In the genomic region with DNA sequence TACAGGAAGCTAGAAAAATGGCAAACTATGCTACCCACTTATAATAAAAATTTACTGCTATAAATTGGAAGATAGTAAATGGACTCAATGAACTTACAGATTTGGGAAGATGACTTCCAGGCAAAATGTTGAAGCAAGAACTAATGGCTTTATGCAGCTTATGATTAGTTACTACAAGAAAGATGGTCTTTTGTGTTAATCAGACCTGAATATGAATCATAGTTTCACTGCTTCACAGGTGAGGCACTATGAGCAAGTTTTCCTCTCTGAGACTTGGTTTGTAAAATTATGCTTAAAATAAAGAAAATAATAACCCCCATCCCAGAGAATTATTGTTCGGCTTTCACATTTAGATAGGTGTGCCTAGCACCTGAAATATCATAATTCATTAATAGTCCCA, we compare ENCODE assay signal across 21 cellular contexts. TPM values are rescaled to one million over a fixed set of nuclear protein-coding genes. Genes with fewer than 3 reads are reported as not detected.
DNase-seq lines count a peak whose midpoint lies in the region; ATAC-seq, FAIRE-seq and TF ChIP-seq lines count a peak whose summit lies in the region.
"Had no signal": no experiment of that assay in that cellular context is flagged by ENCODE, and none has a peak within 500 bp of the region (broad histone marks: within the 10 kb centered on the region; RNA-seq: fewer than 3 reads in every experiment).

No MANE protein-coding gene starts in this region.

- H3K4me3 ChIP-seq in bronchial epithelial cell (ENCODE audit: low read depth, low read length) (no peak overlapping the region), epithelial cell of esophagus (ENCODE audit: low read length) (no peak overlapping the region), BE2C (ENCODE audit: low read depth, low read length) (no peak overlapping the region)
- H3K4me3 ChIP-seq: BLaER1 treated with 17β-estradiol and CSF1 and Interleukin-3, amounts not matched to agents 10 nM and 100 nM had no signal

- H3K27me3 ChIP-seq in bronchial epithelial cell (ENCODE audit: control insufficient read depth, insufficient read depth, low read length) (no peaks in the 10 kb centered on the region), foreskin keratinocyte (no peaks in the 10 kb centered on the region), BE2C (no peaks in the 10 kb centered on the region)
- H3K27me3 ChIP-seq: BLaER1 treated with 17β-estradiol and CSF1 and Interleukin-3, amounts not matched to agents 10 nM and 100 nM had no signal

- H3K36me3 Mint-ChIP-seq in nephron (ENCODE audit: low read depth) = peaks cover 5% of the 10 kb centered on the region
- H3K36me3 Mint-ChIP-seq: CD8-positive, alpha-beta T cell had no signal

- peaks cover 39% of the 10 kb centered on the region for H3K4me1 Mint-ChIP-seq in nephron

- peak; percentile 92 for ATAC-seq in foreskin keratinocyte
- ATAC-seq in HG03565 (IDR thresholded peaks at IDR 0.05; ENCODE audit: unreplicated experiment) = no peak
- ATAC-seq in GM18909 (IDR thresholded peaks at IDR 0.05; ENCODE audit: poor library complexity, unreplicated experiment) = no peak
- ATAC-seq: CD8-positive, alpha-beta T cell had no signal

- DNase-seq in bronchial epithelial cell (ENCODE audit: low read depth) (peak; percentile 76), epithelial cell of esophagus (ENCODE audit: low read depth) (peak; percentile 60), foreskin keratinocyte (peak; percentile 46 to 78), BE2C (no peak)
- DNase-seq: 8988T; ACHN; Caco-2; Calu3; CD4-positive, alpha-beta T cell; CD8-positive, alpha-beta T cell; DMS79 treated with DMSO at 0.1 percent for 48 hours; GF-D8 had no signal

- H3K4me3 Mint-ChIP-seq in nephron = no peak overlapping the region
- H3K4me3 Mint-ChIP-seq: CD4-positive, alpha-beta T cell; CD8-positive, alpha-beta T cell had no signal

- no peak for TF ChIP-seq CTCF in bronchial epithelial cell (IDR thresholded peaks at IDR 0.05; ENCODE audit: insufficient read depth, low read length, severe bottlenecking)
- no peak for TF ChIP-seq CTCF in epithelial cell of esophagus (IDR thresholded peaks at IDR 0.05; ENCODE audit: insufficient read depth, low read depth, low read length, missing control alignments)
- no peak for TF ChIP-seq CTCF in foreskin keratinocyte (conservative IDR thresholded peaks at IDR 0.05)
- TF ChIP-seq CTCF in nephron (IDR thresholded peaks at IDR 0.05; ENCODE audit: unreplicated experiment in 3 of 3) = no peak
- no peak for TF ChIP-seq CTCF in BE2C (IDR thresholded peaks at IDR 0.05; ENCODE audit: low read depth, low read length)

- no peaks in the 10 kb centered on the region for H3K36me3 ChIP-seq in bronchial epithelial cell (ENCODE audit: control insufficient read depth, insufficient read depth, low read length)
- no peaks in the 10 kb centered on the region for H3K36me3 ChIP-seq in BE2C
- H3K36me3 ChIP-seq: BLaER1 treated with 17β-estradiol and CSF1 and Interleukin-3, amounts not matched to agents 10 nM and 100 nM had no signal

- H3K27ac ChIP-seq in foreskin keratinocyte = peak overlapping the region; percentile 84
- H3K27ac ChIP-seq: BLaER1 treated with 17β-estradiol and CSF1 and Interleukin-3, amounts not matched to agents 10 nM and 100 nM; C4-2B had no signal

- FAIRE-seq in bronchial epithelial cell (lab: Jason Lieb, UNC) = no peak
- FAIRE-seq: A204.1, D721Med, G401.6, GM12891 had no signal

- no peaks in the 10 kb centered on the region for H3K9me3 ChIP-seq in BE2C
- H3K9me3 ChIP-seq: BLaER1 treated with 17β-estradiol and CSF1 and Interleukin-3, amounts not matched to agents 10 nM and 100 nM; Caco-2 had no signal

- no peaks in the 10 kb centered on the region for H3K27me3 Mint-ChIP-seq in nephron (ENCODE audit: low read depth)
- H3K27me3 Mint-ChIP-seq: CD4-positive, alpha-beta T cell had no signal

- H3K9me3 Mint-ChIP-seq in nephron = peaks cover 21% of the 10 kb centered on the region
- H3K9me3 Mint-ChIP-seq: CD4-positive, alpha-beta T cell; CD8-positive, alpha-beta T cell had no signal

- H3K27ac Mint-ChIP-seq in nephron = peak overlapping the region in 2 of 3 experiments; percentile 27 to 43
- H3K27ac Mint-ChIP-seq: CD4-positive, alpha-beta T cell; CD8-positive, alpha-beta T cell had no signal

- peaks cover 22% of the 10 kb centered on the region for H3K4me1 ChIP-seq in foreskin keratinocyte
- no peaks in the 10 kb centered on the region for H3K4me1 ChIP-seq in BE2C
- H3K4me1 ChIP-seq: BLaER1 treated with 17β-estradiol and CSF1 and Interleukin-3, amounts not matched to agents 10 nM and 100 nM; Caco-2 had no signal

RNA-seq across cellular contexts. Expression of gene DCN, which starts 19.8 kb away (rescaled TPM):
- total RNA-seq in bronchial epithelial cell = 2.7 and 32.6 TPM in 2 replicates
- total RNA-seq in foreskin keratinocyte = 0.18 and 0.48 TPM in 2 replicates
- 0.13 and 0.40 TPM in 2 replicates for polyA plus RNA-seq in foreskin keratinocyte
- 8.5 TPM for polyA plus RNA-seq in BE2C (2012; ENCODE audit: insufficient read depth, insufficient read length, low read depth)
- total RNA-seq: Calu3; CD4-positive, alpha-beta T cell; CD8-positive, alpha-beta T cell had no signal
